ENCODE assay signal across 30 cellular contexts in the genomic region with DNA sequence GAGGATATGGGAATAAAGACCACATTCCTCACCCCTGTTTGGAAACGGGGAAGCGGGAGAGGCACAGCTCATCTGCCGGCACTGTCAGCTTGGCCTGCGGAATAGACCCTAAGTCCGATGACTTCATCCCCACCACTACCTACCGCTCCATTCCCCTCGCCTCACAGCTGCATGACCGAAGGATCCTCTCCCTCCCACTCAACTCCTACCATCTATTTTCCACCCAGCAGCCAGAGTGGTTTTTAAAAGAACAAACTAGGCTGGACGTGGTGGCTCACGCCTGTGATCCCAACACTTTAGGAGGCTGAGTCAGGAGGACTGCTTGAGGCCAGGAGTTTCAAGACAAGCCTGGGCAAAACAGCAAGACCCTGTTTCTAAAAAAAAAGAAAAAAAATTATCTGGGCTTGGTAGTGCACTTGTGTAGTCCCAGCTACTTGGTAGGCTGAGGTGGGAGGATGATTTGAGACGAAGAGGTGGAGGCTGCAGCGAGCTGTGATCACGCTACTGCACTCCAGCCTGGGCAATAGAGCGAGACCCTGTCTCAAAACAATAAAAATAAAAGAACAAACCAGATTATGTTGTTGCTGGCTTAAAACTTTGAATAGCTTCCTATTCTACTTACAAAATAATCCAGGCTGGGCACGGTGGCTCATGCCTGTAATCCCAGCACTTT.
"Had no signal": no experiment of that assay in that cellular context is flagged by ENCODE, and none has a peak within 500 bp of the region (broad histone marks: within the 10 kb centered on the region; RNA-seq: fewer than 3 reads in every experiment).

No MANE protein-coding gene starts in this region.

- DNase-seq: activated CD4-positive, alpha-beta T cell treated with anti-CD3 and anti-CD28 coated beads, Interleukin-2, amount 10 ng/mL, durations not matched to agents 24 days and 14 days; activated CD4-positive, alpha-beta T cell treated with anti-CD3 and anti-CD28 coated beads, Interleukin-2, amount 50 U/mL, for 4 hours; activated CD8-positive, alpha-beta T cell treated with anti-CD3 and anti-CD28 coated beads for 36 hours; activated effector memory CD4-positive, alpha-beta T cell treated with anti-CD3 and anti-CD28 coated beads, Interleukin-2, amount 50 U/mL, for 16 hours; activated naive CD4-positive, alpha-beta T cell; activated naive CD4-positive, alpha-beta T cell treated with anti-CD3 and anti-CD28 coated beads, Interleukin-2, amount 50 U/mL, for 16 hours; activated naive CD8-positive, alpha-beta T cell treated with anti-CD3 and anti-CD28 coated beads, Interleukin-2, amount 10 ng/mL, durations not matched to agents 7 days and 5 days; activated T-cell treated with anti-CD3 and anti-CD28 coated beads, Interleukin-2, amount 50 U/mL, for 1 hour; activated T-cell treated with anti-CD3 and anti-CD28 coated beads, Interleukin-2, amount 50 U/mL, for 72 hours; adrenal gland; body of pancreas; central memory CD4-positive, alpha-beta T cell; Kasumi-1; NCI-H1048; NCI-H1105 treated with DMSO at 0.1 percent for 48 hours; NCI-H1436; NCI-H1694; NCI-H2029; NCI-H345; NCI-H524 treated with DMSO at 0.1 percent for 48 hours; SHP77; SJCRH30; T1000; WERI-Rb-1 had no signal

- H3K27me3 ChIP-seq: adrenal gland, body of pancreas, MG63 had no signal

- H3K9me3 Mint-ChIP-seq: activated CD4-positive, alpha-beta T cell treated with anti-CD3 and anti-CD28 coated beads, Interleukin-2, amount 10 ng/mL, durations not matched to agents 24 days and 14 days; activated CD8-positive, alpha-beta T cell treated with anti-CD3 and anti-CD28 coated beads for 36 hours; activated naive CD8-positive, alpha-beta T cell treated with anti-CD3 and anti-CD28 coated beads, Interleukin-2, amount 10 ng/mL, durations not matched to agents 7 days and 5 days; activated T-cell treated with anti-CD3 and anti-CD28 coated beads, Interleukin-2, amount 50 U/mL, for 72 hours; activated T-helper 17 cell treated with anti-CD3 and anti-CD28 coated beads, Interleukin-2, amount 50 U/mL, for 72 hours had no signal

- H3K9me3 ChIP-seq: adrenal gland, body of pancreas, MG63, SJCRH30 had no signal

- H3K36me3 ChIP-seq: adrenal gland, MG63, SJCRH30 had no signal

- FAIRE-seq: astrocyte, bronchial epithelial cell had no signal

- H3K4me3 ChIP-seq: adrenal gland, body of pancreas, MG63, SJCRH30, SK-N-MC had no signal

- H3K4me3 Mint-ChIP-seq: activated CD4-positive, alpha-beta T cell treated with anti-CD3 and anti-CD28 coated beads, Interleukin-2, amount 10 ng/mL, durations not matched to agents 24 days and 14 days; activated CD8-positive, alpha-beta T cell treated with anti-CD3 and anti-CD28 coated beads for 36 hours; activated naive CD8-positive, alpha-beta T cell treated with anti-CD3 and anti-CD28 coated beads, Interleukin-2, amount 10 ng/mL, durations not matched to agents 7 days and 5 days; activated T-cell treated with anti-CD3 and anti-CD28 coated beads, Interleukin-2, amount 50 U/mL, for 72 hours; activated T-helper 17 cell treated with anti-CD3 and anti-CD28 coated beads, Interleukin-2, amount 50 U/mL, for 72 hours had no signal

- H3K27ac Mint-ChIP-seq: activated CD4-positive, alpha-beta T cell treated with anti-CD3 and anti-CD28 coated beads, Interleukin-2, amount 10 ng/mL, durations not matched to agents 24 days and 14 days; activated CD8-positive, alpha-beta T cell treated with anti-CD3 and anti-CD28 coated beads for 36 hours; activated naive CD8-positive, alpha-beta T cell treated with anti-CD3 and anti-CD28 coated beads, Interleukin-2, amount 10 ng/mL, durations not matched to agents 7 days and 5 days; activated T-cell treated with anti-CD3 and anti-CD28 coated beads, Interleukin-2, amount 50 U/mL, for 72 hours; activated T-helper 17 cell treated with anti-CD3 and anti-CD28 coated beads, Interleukin-2, amount 50 U/mL, for 72 hours had no signal

- H3K27ac ChIP-seq: adrenal gland, body of pancreas, SJCRH30, SK-N-MC, WERI-Rb-1 had no signal

- H3K27me3 Mint-ChIP-seq: activated CD8-positive, alpha-beta T cell treated with anti-CD3 and anti-CD28 coated beads for 36 hours; activated T-helper 17 cell treated with anti-CD3 and anti-CD28 coated beads, Interleukin-2, amount 50 U/mL, for 72 hours had no signal

- H3K4me1 Mint-ChIP-seq: activated CD4-positive, alpha-beta T cell treated with anti-CD3 and anti-CD28 coated beads, Interleukin-2, amount 10 ng/mL, durations not matched to agents 24 days and 14 days; activated naive CD8-positive, alpha-beta T cell treated with anti-CD3 and anti-CD28 coated beads, Interleukin-2, amount 10 ng/mL, durations not matched to agents 7 days and 5 days; activated T-helper 17 cell treated with anti-CD3 and anti-CD28 coated beads, Interleukin-2, amount 50 U/mL, for 72 hours had no signal

- H3K4me1 ChIP-seq: adrenal gland, body of pancreas, SJCRH30 had no signal

- H3K36me3 Mint-ChIP-seq: activated naive CD8-positive, alpha-beta T cell treated with anti-CD3 and anti-CD28 coated beads, Interleukin-2, amount 10 ng/mL, durations not matched to agents 7 days and 5 days had no signal

- ATAC-seq: activated CD8-positive, alpha-beta T cell treated with anti-CD3 and anti-CD28 coated beads for 36 hours; activated T-cell treated with anti-CD3 and anti-CD28 coated beads, Interleukin-2, amount 50 U/mL, for 72 hours; activated T-helper 17 cell treated with anti-CD3 and anti-CD28 coated beads, Interleukin-2, amount 50 U/mL, for 72 hours; body of pancreas; Panc1 had no signal
